ENCODE assay signal across 9 cellular contexts in genomic region chr4:180103794-180104193, GRCh38.
"Had no signal": no experiment of that assay in that cellular context is flagged by ENCODE, and none has a peak within 500 bp of the region (broad histone marks: within the 10 kb centered on the region; RNA-seq: fewer than 3 reads in every experiment).

No MANE protein-coding gene starts in this region.

- H3K9me3 Mint-ChIP-seq: H9 had no signal

- H3K27ac Mint-ChIP-seq: H9, HFFc6 had no signal

- H3K9ac ChIP-seq: KMS-11 had no signal

- DNase-seq: GOT3, H9, HCEC 1CT, HFFc6, Karpas-422, KBM-7 had no signal

- H3K4me2 ChIP-seq: KMS-11 had no signal

- H3K4me3 Mint-ChIP-seq: H9, HFFc6 had no signal

- FAIRE-seq: H54, HTR-8/SVneo had no signal

- H3K27ac ChIP-seq: KMS-11 had no signal
